ENCODE assay signal across 9 cellular contexts in the genomic region with DNA sequence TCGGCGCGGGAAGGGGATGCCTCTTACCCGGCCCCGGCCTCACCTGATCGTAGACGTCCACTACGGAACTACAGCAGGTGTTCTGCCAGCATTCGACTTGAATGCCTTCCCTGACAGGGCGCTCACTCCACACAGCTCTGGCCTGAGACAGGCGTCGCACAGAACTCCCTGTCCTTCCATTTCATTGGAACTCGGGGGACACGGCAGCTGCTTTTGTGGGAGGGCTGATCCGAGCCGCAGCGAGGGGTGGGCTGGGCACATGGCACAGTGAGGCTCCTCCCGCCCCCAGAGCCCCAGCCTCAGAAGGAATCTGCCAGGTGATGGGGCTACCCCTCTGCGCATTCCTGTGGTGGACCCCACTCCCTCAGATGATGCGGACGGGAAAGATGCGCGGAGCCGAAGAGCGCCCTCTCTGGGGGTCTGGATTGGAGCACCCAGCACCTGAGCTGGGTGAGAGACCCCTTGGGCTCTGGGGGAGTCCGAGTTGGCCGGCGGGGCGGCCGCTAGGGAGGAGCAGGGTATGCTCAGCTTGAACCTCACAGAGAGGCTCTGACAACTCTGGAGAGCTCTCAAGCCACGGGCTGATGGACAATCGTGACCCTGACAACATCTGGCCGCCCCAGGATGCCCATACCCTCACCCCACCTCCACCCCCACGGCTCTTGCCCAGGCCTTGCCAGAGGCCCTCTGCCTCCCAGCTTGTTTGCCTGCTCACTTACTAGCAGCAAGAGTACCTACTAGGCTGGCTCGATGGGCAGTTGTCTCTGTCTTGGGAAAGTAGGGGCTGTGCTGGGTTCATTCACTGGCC. TPM values are rescaled to one million over a fixed set of nuclear protein-coding genes. Genes with fewer than 3 reads are reported as not detected.
DNase-seq lines count a peak whose midpoint lies in the region; ATAC-seq and TF ChIP-seq lines count a peak whose summit lies in the region.
"Had no signal": no experiment of that assay in that cellular context is flagged by ENCODE, and none has a peak within 500 bp of the region (broad histone marks: within the 10 kb centered on the region; RNA-seq: fewer than 3 reads in every experiment).

No MANE protein-coding gene starts in this region.

- intact Hi-C loops in activated B cell treated with CpG ODN at 0.5 μM for 24 hours (cut with micrococcal nuclease): no loop called here

- no peak overlapping the region for H2AFZ ChIP-seq in osteoblast (ENCODE audit: low read length)

- POLR2A ChIA-PET in activated B cell treated with CpG ODN at 0.5 μM for 24 hours (lab: Charles Lee): no interaction called here

- no peak for ATAC-seq in CD4-positive, CD25-positive, alpha-beta regulatory T cell (ENCODE audit: low read depth in 2 of 2)
- ATAC-seq in activated B cell treated with CpG ODN at 0.5 μM for 24 hours (ENCODE audit: low read depth) (no peak), GM21390 (IDR thresholded peaks at IDR 0.05; ENCODE audit: unreplicated experiment) (no peak), GM18511 (IDR thresholded peaks at IDR 0.05; ENCODE audit: unreplicated experiment) (no peak)

- no peak overlapping the region for H3K27ac ChIP-seq in CD4-positive, CD25-positive, alpha-beta regulatory T cell (ENCODE audit: insufficient read depth, low read length, poor library complexity, severe bottlenecking)
- no peak overlapping the region for H3K27ac ChIP-seq in esophagus (ENCODE audit: low read depth in 2 of 2, low read length in 1 of 2)
- H3K27ac ChIP-seq in osteoblast (ENCODE audit: low read depth, low read length): no peak overlapping the region

- H3K4me1 Mint-ChIP-seq in CD4-positive, CD25-positive, alpha-beta regulatory T cell: peaks cover 0 to 44% (median 16%) of the 10 kb centered on the region in 4 donors
- H3K4me1 Mint-ChIP-seq in activated B cell treated with CpG ODN at 0.5 μM for 24 hours: peaks cover 29% of the 10 kb centered on the region

- no peak overlapping the region for H3K4me3 ChIP-seq in CD4-positive, CD25-positive, alpha-beta regulatory T cell (ENCODE audit: low read depth, low read length)
- peak overlapping the region; percentile 41 to 48 for H3K4me3 ChIP-seq in esophagus (ENCODE audit: low read depth in 1 of 2, low read length in 2 of 2)
- H3K4me3 ChIP-seq in osteoblast (ENCODE audit: insufficient read depth, low read length): no peak overlapping the region

- H3K79me2 ChIP-seq in osteoblast (ENCODE audit: insufficient read depth, low read length): no peaks in the 10 kb centered on the region

- H3K9me3 ChIP-seq in CD4-positive, CD25-positive, alpha-beta regulatory T cell (ENCODE audit: control insufficient read depth in 2 of 2, low read length in 2 of 2): no peaks in the 10 kb centered on the region
- H3K9me3 ChIP-seq in esophagus (ENCODE audit: control insufficient read depth in 2 of 2, insufficient read depth in 1 of 2, low read depth in 1 of 2, low read length in 1 of 2) (no peaks in the 10 kb centered on the region), osteoblast (ENCODE audit: low read depth, low read length) (no peaks in the 10 kb centered on the region)

- no peaks in the 10 kb centered on the region for H4K20me1 ChIP-seq in osteoblast (ENCODE audit: insufficient read depth, low read length)

- CTCF ChIA-PET in activated B cell treated with CpG ODN at 0.5 μM for 24 hours (lab: Charles Lee): no interaction called here

- H3K4me1 ChIP-seq in CD4-positive, CD25-positive, alpha-beta regulatory T cell (ENCODE audit: control insufficient read depth, insufficient read depth, low read length, poor library complexity, severe bottlenecking): peaks cover 42% of the 10 kb centered on the region
- H3K4me1 ChIP-seq in esophagus (ENCODE audit: control insufficient read depth in 2 of 2, insufficient read depth in 2 of 2, low read length in 1 of 2) (peaks cover 9 to 12% of the 10 kb centered on the region in 2 donors), osteoblast (ENCODE audit: insufficient read depth, low read length) (no peaks in the 10 kb centered on the region)

- 31% methylated on average over 35 of the region's 35 CpGs for WGBS in esophagus, 2 donors

- DNase-seq in CD4-positive, CD25-positive, alpha-beta regulatory T cell: no peak
- DNase-seq in activated B cell treated with CpG ODN at 0.5 μM for 24 hours: no peak
- DNase-seq in osteoblast (ENCODE audit: insufficient read length, low spot score, missing footprints): peak; percentile 75
- no peak for DNase-seq in COLO668 (lab: John Stamatoyannopoulos, UW; ENCODE audit: unreplicated experiment)
- DNase-seq in NCI-H1694 treated with DMSO at 0.1 percent for 48 hours (lab: John Stamatoyannopoulos, UW): no peak
- DNase-seq: NCI-H446 treated with DMSO at 0.1 percent for 48 hours had no signal

- no peaks in the 10 kb centered on the region for H3K36me3 Mint-ChIP-seq in CD4-positive, CD25-positive, alpha-beta regulatory T cell
- no peaks in the 10 kb centered on the region for H3K36me3 Mint-ChIP-seq in activated B cell treated with CpG ODN at 0.5 μM for 24 hours (ENCODE audit: low read depth)

- H3K27me3 ChIP-seq in CD4-positive, CD25-positive, alpha-beta regulatory T cell (ENCODE audit: control insufficient read depth, insufficient read depth, low read length): peaks cover 2% of the 10 kb centered on the region
- H3K27me3 ChIP-seq in esophagus (ENCODE audit: control insufficient read depth in 1 of 2, insufficient read depth in 2 of 2, low read length in 2 of 2): peaks cover 0 to 4% of the 10 kb centered on the region in 2 donors
- H3K27me3 ChIP-seq in osteoblast (ENCODE audit: insufficient read depth, low read length): peaks cover 38% of the 10 kb centered on the region

- no peak overlapping the region for H3K4me2 ChIP-seq in osteoblast (ENCODE audit: insufficient read depth, low read length)

- TF ChIP-seq CTCF in activated B cell treated with CpG ODN at 0.5 μM for 24 hours (IDR thresholded peaks at IDR 0.05) (no peak), osteoblast (IDR thresholded peaks at IDR 0.05; ENCODE audit: extremely low read depth, low read depth, low read length) (no peak)

- H3K27me3 Mint-ChIP-seq in CD4-positive, CD25-positive, alpha-beta regulatory T cell: peaks cover 14% of the 10 kb centered on the region
- H3K27me3 Mint-ChIP-seq in activated B cell treated with CpG ODN at 0.5 μM for 24 hours: peaks cover 37% of the 10 kb centered on the region

- H3K9me3 Mint-ChIP-seq in CD4-positive, CD25-positive, alpha-beta regulatory T cell: no peaks in the 10 kb centered on the region
- no peaks in the 10 kb centered on the region for H3K9me3 Mint-ChIP-seq in activated B cell treated with CpG ODN at 0.5 μM for 24 hours

- no peaks in the 10 kb centered on the region for H3K36me3 ChIP-seq in CD4-positive, CD25-positive, alpha-beta regulatory T cell (ENCODE audit: control insufficient read depth, insufficient read depth, low read length)
- no peaks in the 10 kb centered on the region for H3K36me3 ChIP-seq in esophagus (ENCODE audit: control insufficient read depth in 2 of 2, insufficient read depth in 2 of 2, low read length in 1 of 2)
- no peaks in the 10 kb centered on the region for H3K36me3 ChIP-seq in osteoblast (ENCODE audit: insufficient read depth, low read length)

- peak overlapping the region in 3 of 4 donors; percentile 9 to 64 (median 52) for H3K4me3 Mint-ChIP-seq in CD4-positive, CD25-positive, alpha-beta regulatory T cell
- peak overlapping the region; percentile 15 for H3K4me3 Mint-ChIP-seq in activated B cell treated with CpG ODN at 0.5 μM for 24 hours

- no peak overlapping the region for H3K27ac Mint-ChIP-seq in CD4-positive, CD25-positive, alpha-beta regulatory T cell
- H3K27ac Mint-ChIP-seq in activated B cell treated with CpG ODN at 0.5 μM for 24 hours: no peak overlapping the region

RNA-seq across cellular contexts. Expression of gene RASGEF1A, which starts 36.6 kb away (rescaled TPM):
- 0.91 TPM for total RNA-seq in CD4-positive, CD25-positive, alpha-beta regulatory T cell
- under 1 TPM; 0.16 to 0.41 (median 0.34) TPM for polyA plus RNA-seq in CD4-positive, CD25-positive, alpha-beta regulatory T cell
- total RNA-seq in activated B cell treated with CpG ODN at 0.5 μM for 24 hours (1.7 and 1.8 TPM in 2 replicates), osteoblast (1.1 TPM in 1 of 2 replicates, not detected in the other)
- polyA plus RNA-seq in esophagus: under 1 TPM; 0.18 to 0.95 TPM

Comparison
In these comparisons a context has a peak if more than half of its experiments do, and no peak if none do; other contexts are left out.
1. H3K4me3 ChIP-seq: peak in esophagus (2 of 2); none in CD4-positive, CD25-positive, alpha-beta regulatory T cell (single experiment) and osteoblast (single experiment).